ENCODE assay signal across 36 cellular contexts in genomic region chr11:133797542-133797941, GRCh38. TPM values are rescaled to one million over a fixed set of nuclear protein-coding genes. Genes with fewer than 3 reads are reported as not detected.
"Had no signal": no experiment of that assay in that cellular context is flagged by ENCODE, and none has a peak within 500 bp of the region (broad histone marks: within the 10 kb centered on the region; RNA-seq: fewer than 3 reads in every experiment).

No MANE protein-coding gene starts in this region.

- DNase-seq: activated CD4-positive, alpha-beta T cell treated with anti-CD3 and anti-CD28 coated beads, Interleukin-2, amount 10 ng/mL, durations not matched to agents 24 days and 14 days; activated CD4-positive, alpha-beta T cell treated with anti-CD3 and anti-CD28 coated beads, Interleukin-2, amount 50 U/mL, for 4 hours; activated CD8-positive, alpha-beta T cell treated with anti-CD3 and anti-CD28 coated beads for 36 hours; activated gamma-delta T cell treated with Interleukin-2 at 50 U/mL for 16 hours; activated naive CD4-positive, alpha-beta T cell treated with anti-CD3 and anti-CD28 coated beads for 36 hours; activated T-cell treated with anti-CD3 and anti-CD28 coated beads for 4 hours; activated T-cell treated with anti-CD3 and anti-CD28 coated beads, Interleukin-2, amount 50 U/mL, for 4 hours; adrenal gland; body of pancreas; cerebellar nuclear complex; Kasumi-1; KG1; MG63; NCI-H1048; NCI-H1105 treated with DMSO at 0.1 percent for 48 hours; NCI-H1436; NCI-H1694; NCI-H1930; NCI-H2081 treated with DMSO at 0.1 percent for 48 hours; NCI-H226; NCI-H446 treated with DMSO at 0.1 percent for 48 hours; NCI-H524; PC-9; SIG-M5; SW 1271 had no signal

- H3K27ac ChIP-seq: adrenal gland, body of pancreas, breast epithelium, PC-9, RWPE1 had no signal

- H3K4me2 ChIP-seq: PC-9 had no signal

- H3K27me3 Mint-ChIP-seq: activated CD4-positive, alpha-beta T cell treated with anti-CD3 and anti-CD28 coated beads, Interleukin-2, amount 10 ng/mL, durations not matched to agents 24 days and 14 days; activated CD8-positive, alpha-beta T cell treated with anti-CD3 and anti-CD28 coated beads for 36 hours had no signal

- H3K9me3 ChIP-seq: adrenal gland, MG63 had no signal

- H2AFZ ChIP-seq: PC-9 had no signal

- H3K4me1 Mint-ChIP-seq: activated CD4-positive, alpha-beta T cell treated with anti-CD3 and anti-CD28 coated beads, Interleukin-2, amount 10 ng/mL, durations not matched to agents 24 days and 14 days had no signal

- ATAC-seq: activated CD8-positive, alpha-beta T cell treated with anti-CD3 and anti-CD28 coated beads for 36 hours; activated naive CD4-positive, alpha-beta T cell treated with anti-CD3 and anti-CD28 coated beads, Interleukin-2, amount 50 U/mL, for 72 hours; activated T-cell treated with anti-CD3 and anti-CD28 coated beads, Interleukin-2, amount 50 U/mL, for 4 hours; body of pancreas; Right ventricle myocardium inferior had no signal

- H3K36me3 ChIP-seq: adrenal gland, breast epithelium, MG63 had no signal

- H3K27me3 ChIP-seq: body of pancreas, MG63 had no signal

- H3K27ac Mint-ChIP-seq: activated CD4-positive, alpha-beta T cell treated with anti-CD3 and anti-CD28 coated beads, Interleukin-2, amount 10 ng/mL, durations not matched to agents 24 days and 14 days; activated CD8-positive, alpha-beta T cell treated with anti-CD3 and anti-CD28 coated beads for 36 hours; activated naive CD4-positive, alpha-beta T cell treated with anti-CD3 and anti-CD28 coated beads for 36 hours; activated naive CD4-positive, alpha-beta T cell treated with anti-CD3 and anti-CD28 coated beads, Interleukin-2, amount 50 U/mL, for 72 hours; activated T-helper 1 cell treated with anti-CD3 and anti-CD28 coated beads, Interleukin-12 subunit alpha, Interleukin-12 subunit beta, Interleukin-2, Interleukin-4 antibody, amounts not matched to agents 30 ng/mL and 10 ng/mL and 1 ng/mL, durations not matched to agents 14 hours and 24 hours and 36 hours had no signal

- H3K4me3 ChIP-seq: adrenal gland, body of pancreas, breast epithelium, MG63, PC-9 had no signal

- H3K4me3 Mint-ChIP-seq: activated CD4-positive, alpha-beta T cell treated with anti-CD3 and anti-CD28 coated beads, Interleukin-2, amount 10 ng/mL, durations not matched to agents 24 days and 14 days; activated CD8-positive, alpha-beta T cell treated with anti-CD3 and anti-CD28 coated beads for 36 hours; activated naive CD4-positive, alpha-beta T cell treated with anti-CD3 and anti-CD28 coated beads for 36 hours; activated T-cell treated with anti-CD3 and anti-CD28 coated beads, Interleukin-2, amount 50 U/mL, for 4 hours; activated T-helper 1 cell treated with anti-CD3 and anti-CD28 coated beads, Interleukin-12 subunit alpha, Interleukin-12 subunit beta, Interleukin-2, Interleukin-4 antibody, amounts not matched to agents 30 ng/mL and 10 ng/mL and 1 ng/mL, durations not matched to agents 14 hours and 24 hours and 36 hours had no signal

- H3K4me1 ChIP-seq: adrenal gland, body of pancreas, breast epithelium had no signal

RNA-seq across cellular contexts. Expression of gene SPATA19, which starts 47.8 kb away (rescaled TPM):
- total RNA-seq: activated CD4-positive, alpha-beta T cell treated with anti-CD3 and anti-CD28 coated beads, Interleukin-2, amount 10 ng/mL, durations not matched to agents 24 days and 14 days; activated CD8-positive, alpha-beta memory T cell treated with anti-CD3 and anti-CD28 coated beads for 36 hours; activated CD8-positive, alpha-beta T cell treated with anti-CD3 and anti-CD28 coated beads for 36 hours; activated naive CD4-positive, alpha-beta T cell treated with anti-CD3 and anti-CD28 coated beads for 36 hours; activated naive CD4-positive, alpha-beta T cell treated with anti-CD3 and anti-CD28 coated beads, Interleukin-2, amount 50 U/mL, for 72 hours; activated T-cell treated with anti-CD3 and anti-CD28 coated beads, Interleukin-2, amount 50 U/mL, for 4 hours; activated T-helper 1 cell treated with anti-CD3 and anti-CD28 coated beads, Interleukin-12 subunit alpha, Interleukin-12 subunit beta, Interleukin-2, Interleukin-4 antibody, amounts not matched to agents 30 ng/mL and 10 ng/mL and 1 ng/mL, durations not matched to agents 14 hours and 24 hours and 36 hours; adrenal gland; astrocyte; body of pancreas; breast epithelium; cardiac septum; OCI-LY7; PC-9; Right ventricle myocardium inferior; T-helper 1 cell treated with Interleukin-12 subunit alpha and Interleukin-12 subunit beta and Interleukin-4 antibody, amounts not matched to agents 30 ng/mL and 1 ng/mL, for 36 hours; T-helper 2 cell treated with Interferon-gamma antibody and Interleukin-4, amounts not matched to agents 100 ng/mL and 5 ng/mL, for 36 hours had no signal
- polyA plus RNA-seq: adrenal gland had no signal
